ENCODE assay signal across 8 cellular contexts in the genomic region with DNA sequence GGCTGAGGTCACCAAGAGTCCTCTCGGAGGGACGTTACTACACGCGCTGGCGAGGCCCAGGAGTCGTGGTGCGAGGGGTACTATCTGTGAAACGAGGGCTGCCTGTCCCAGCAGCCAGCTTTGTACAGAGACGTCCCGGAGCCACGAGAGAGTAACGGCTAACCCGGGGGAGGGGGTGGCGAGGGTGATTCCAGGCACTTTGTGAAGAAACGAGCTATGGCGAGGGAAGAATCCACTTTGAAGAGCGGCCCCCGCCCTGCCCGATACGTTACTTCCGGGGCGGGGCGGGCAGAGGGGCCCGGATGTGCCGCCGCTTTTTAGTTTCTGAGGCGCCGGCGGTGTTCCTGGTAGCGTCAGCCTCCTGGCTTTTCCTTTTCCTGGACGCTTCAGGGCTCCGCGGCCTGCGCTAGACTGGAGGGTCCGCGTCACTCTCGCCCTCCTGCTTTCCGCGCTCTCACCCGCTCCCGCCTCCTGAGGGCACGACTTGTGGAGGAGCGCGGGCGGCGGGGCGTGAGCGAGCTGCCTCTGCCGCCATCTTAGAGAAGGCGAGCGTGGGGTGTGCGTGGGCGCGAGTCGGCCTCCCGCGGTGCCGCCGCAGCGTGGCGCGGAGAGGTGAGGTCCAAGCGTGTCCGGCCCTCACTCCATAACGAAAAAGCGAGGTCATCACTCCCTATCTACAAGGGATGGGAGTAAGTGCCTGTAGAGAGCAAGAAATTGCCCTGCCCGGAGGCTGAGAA. TPM values are rescaled to one million over a fixed set of nuclear protein-coding genes. Genes with fewer than 3 reads are reported as not detected.
A peak's percentile ranks its signal among the peaks of the same experiment; 100 is the strongest.
DNase-seq lines count a peak whose midpoint lies in the region; ATAC-seq and TF ChIP-seq lines count a peak whose summit lies in the region.

No MANE protein-coding gene starts in this region.

- H3K4me3 ChIP-seq in ascending aorta (peak overlapping the region; percentile 92 to 93), aorta (ENCODE audit: low read length in 2 of 2) (peak overlapping the region; percentile 83)

- no peaks in the 10 kb centered on the region for H3K27me3 Mint-ChIP-seq in T-helper 2 cell treated with Interferon-gamma antibody and Interleukin-4, amounts not matched to agents 5 μg/mL and 100 μg/mL, for 36 hours (ENCODE audit: low read depth)

- H3K27me3 ChIP-seq in ascending aorta (no peaks in the 10 kb centered on the region), aorta (ENCODE audit: control insufficient read depth in 1 of 2, insufficient read depth in 2 of 2, low read length in 1 of 2) (no peaks in the 10 kb centered on the region)

- peak; percentile 89 for DNase-seq in NCI-H146 treated with DMSO at 0.1 percent for 48 hours (lab: John Stamatoyannopoulos, UW; ENCODE audit: unreplicated experiment)
- peak; percentile 87 for DNase-seq in T-helper 2 cell treated with Interferon-gamma antibody and Interleukin-4, amounts not matched to agents 5 μg/mL and 100 μg/mL, for 36 hours (ENCODE audit: low spot score)
- peak; percentile 53 to 94 for DNase-seq in ascending aorta (ENCODE audit: low spot score in 2 of 2)
- peak; percentile 66 for DNase-seq in hepatic stellate cell (ENCODE audit: low spot score)
- DNase-seq in renal cortical epithelial cell (ENCODE audit: low read depth) = peak; percentile 54
- DNase-seq in aorta = peak; percentile 92 to 95

- intact Hi-C loops in ascending aorta (cut with DNase I) = loop anchor here (2.0 to 10.0 kb wide), 11 partner anchors 588 to 1926 kb away; a partner anchor contains a TSS
- intact Hi-C loops in aorta (cut with DNase I) = loop anchor here (10.0 kb wide), 3 partner anchors 768 to 1138 kb away; a partner anchor contains a TSS

- H3K9me3 Mint-ChIP-seq in T-helper 2 cell treated with Interferon-gamma antibody and Interleukin-4, amounts not matched to agents 5 μg/mL and 100 μg/mL, for 36 hours = no peaks in the 10 kb centered on the region

- WGBS in aorta, 2 donors = 0% methylated on average over 65 to 67 of the region's 67 CpGs

- peak overlapping the region; percentile 86 for H3K4me3 Mint-ChIP-seq in T-helper 2 cell treated with Interferon-gamma antibody and Interleukin-4, amounts not matched to agents 5 μg/mL and 100 μg/mL, for 36 hours

- no peaks in the 10 kb centered on the region for H3K9me3 ChIP-seq in ascending aorta
- no peaks in the 10 kb centered on the region for H3K9me3 ChIP-seq in aorta (ENCODE audit: control insufficient read depth, low read length)

- peak overlapping the region; percentile 99 to 100 for H3K27ac ChIP-seq in ascending aorta
- peak overlapping the region; percentile 98 to 99 for H3K27ac ChIP-seq in aorta (ENCODE audit: low read depth in 1 of 2, low read length in 2 of 2)

- H3K4me1 Mint-ChIP-seq in T-helper 2 cell treated with Interferon-gamma antibody and Interleukin-4, amounts not matched to agents 5 μg/mL and 100 μg/mL, for 36 hours (ENCODE audit: low read depth) = peaks cover 42% of the 10 kb centered on the region

- H3K27ac Mint-ChIP-seq in T-helper 2 cell treated with Interferon-gamma antibody and Interleukin-4, amounts not matched to agents 5 μg/mL and 100 μg/mL, for 36 hours = peak overlapping the region; percentile 100

- no peak for TF ChIP-seq CTCF in ascending aorta (IDR thresholded peaks at IDR 0.05)

- H3K4me1 ChIP-seq in ascending aorta (peaks cover 0 to 17% of the 10 kb centered on the region in 2 donors), aorta (ENCODE audit: control insufficient read depth in 1 of 2, insufficient read depth in 2 of 2, low read length in 2 of 2) (no peaks in the 10 kb centered on the region)

- H3K36me3 Mint-ChIP-seq in T-helper 2 cell treated with Interferon-gamma antibody and Interleukin-4, amounts not matched to agents 5 μg/mL and 100 μg/mL, for 36 hours (ENCODE audit: low read depth) = peaks cover 21% of the 10 kb centered on the region

- ATAC-seq in GM18502 (IDR thresholded peaks at IDR 0.05; ENCODE audit: poor library complexity, unreplicated experiment) (peak; percentile 64), HG02885 (IDR thresholded peaks at IDR 0.05; ENCODE audit: poor library complexity, unreplicated experiment) (peak; percentile 70), aorta (ENCODE audit: low FRiP score) (peak; percentile 97)

- H3K36me3 ChIP-seq in ascending aorta = no peaks in the 10 kb centered on the region
- H3K36me3 ChIP-seq in aorta (ENCODE audit: control insufficient read depth in 1 of 2, insufficient read depth in 2 of 2, low read length in 1 of 2) = no peaks in the 10 kb centered on the region

RNA-seq across cellular contexts. Expression of a gene that starts 0.5 kb away (rescaled TPM):
- total RNA-seq in ascending aorta (4.0 TPM), renal cortical epithelial cell (1.6 and 10.8 TPM in 2 replicates), aorta (10 to 100 TPM; 10.5 to 22.4 TPM)
- polyA plus RNA-seq in aorta = 1 to 10 TPM in 1 of 2 donors, under 1 TPM in 1; 0.38 to 1.3 TPM

Comparison
In these comparisons a context has a peak if more than half of its experiments do, and no peak if none do; other contexts are left out.
1. Peak in every context shown above with its lines: DNase-seq, ATAC-seq, H3K4me3 ChIP-seq and H3K27ac ChIP-seq.